In the genomic region with DNA sequence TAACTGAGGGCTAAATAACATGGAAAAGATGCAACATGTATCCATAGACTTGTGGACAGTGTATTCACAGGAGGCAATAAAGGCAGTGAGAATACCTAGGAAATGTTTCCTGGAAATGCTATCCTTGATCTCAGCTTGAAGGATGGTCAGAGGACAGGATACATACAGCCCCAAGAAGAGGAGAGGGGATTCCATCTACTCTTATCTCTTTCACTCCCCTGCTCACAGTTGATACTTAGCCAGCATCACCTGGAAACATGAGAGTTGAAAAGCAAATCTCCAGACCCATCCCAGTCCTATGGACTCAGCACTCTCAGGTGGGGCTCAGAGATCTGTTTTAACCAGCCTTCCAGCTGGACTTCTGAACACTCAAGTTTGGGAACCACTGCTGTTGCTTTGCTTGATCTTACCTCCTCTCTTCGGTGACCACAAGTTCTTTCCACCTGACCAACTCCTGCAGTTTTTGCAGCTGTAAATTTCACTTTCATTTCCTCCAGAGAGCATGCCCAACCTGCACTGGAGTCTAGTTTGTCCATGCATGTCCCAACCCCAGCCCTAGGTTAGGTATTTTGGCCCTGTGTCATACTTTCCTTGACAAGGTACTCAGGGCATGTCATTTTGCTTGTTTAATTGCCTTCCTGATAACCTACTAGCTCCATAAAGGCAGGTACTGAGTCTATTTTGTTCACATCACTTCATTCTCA, we compare ENCODE assay signal across 1 cellular context.
TF ChIP-seq lines count a peak whose summit lies in the region.

No MANE protein-coding gene starts in this region.

TF ChIP-seq in WTC11, 78 proteins besides CTCF, POLR2A, EP300 and RAD21 (continued from another document):
- TF ChIP-seq, protein P1, sequence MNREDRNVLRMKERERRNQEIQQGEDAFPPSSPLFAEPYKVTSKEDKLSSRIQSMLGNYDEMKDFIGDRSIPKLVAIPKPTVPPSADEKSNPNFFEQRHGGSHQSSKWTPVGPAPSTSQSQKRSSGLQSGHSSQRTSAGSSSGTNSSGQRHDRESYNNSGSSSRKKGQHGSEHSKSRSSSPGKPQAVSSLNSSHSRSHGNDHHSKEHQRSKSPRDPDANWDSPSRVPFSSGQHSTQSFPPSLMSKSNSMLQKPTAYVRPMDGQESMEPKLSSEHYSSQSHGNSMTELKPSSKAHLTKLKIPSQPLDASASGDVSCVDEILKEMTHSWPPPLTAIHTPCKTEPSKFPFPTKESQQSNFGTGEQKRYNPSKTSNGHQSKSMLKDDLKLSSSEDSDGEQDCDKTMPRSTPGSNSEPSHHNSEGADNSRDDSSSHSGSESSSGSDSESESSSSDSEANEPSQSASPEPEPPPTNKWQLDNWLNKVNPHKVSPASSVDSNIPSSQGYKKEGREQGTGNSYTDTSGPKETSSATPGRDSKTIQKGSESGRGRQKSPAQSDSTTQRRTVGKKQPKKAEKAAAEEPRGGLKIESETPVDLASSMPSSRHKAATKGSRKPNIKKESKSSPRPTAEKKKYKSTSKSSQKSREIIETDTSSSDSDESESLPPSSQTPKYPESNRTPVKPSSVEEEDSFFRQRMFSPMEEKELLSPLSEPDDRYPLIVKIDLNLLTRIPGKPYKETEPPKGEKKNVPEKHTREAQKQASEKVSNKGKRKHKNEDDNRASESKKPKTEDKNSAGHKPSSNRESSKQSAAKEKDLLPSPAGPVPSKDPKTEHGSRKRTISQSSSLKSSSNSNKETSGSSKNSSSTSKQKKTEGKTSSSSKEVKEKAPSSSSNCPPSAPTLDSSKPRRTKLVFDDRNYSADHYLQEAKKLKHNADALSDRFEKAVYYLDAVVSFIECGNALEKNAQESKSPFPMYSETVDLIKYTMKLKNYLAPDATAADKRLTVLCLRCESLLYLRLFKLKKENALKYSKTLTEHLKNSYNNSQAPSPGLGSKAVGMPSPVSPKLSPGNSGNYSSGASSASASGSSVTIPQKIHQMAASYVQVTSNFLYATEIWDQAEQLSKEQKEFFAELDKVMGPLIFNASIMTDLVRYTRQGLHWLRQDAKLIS (CRISPR knock-in tag; IDR thresholded peaks at IDR 0.05; ENCODE audit: borderline replicate concordance), result no peak
- TF ChIP-seq, protein P2, sequence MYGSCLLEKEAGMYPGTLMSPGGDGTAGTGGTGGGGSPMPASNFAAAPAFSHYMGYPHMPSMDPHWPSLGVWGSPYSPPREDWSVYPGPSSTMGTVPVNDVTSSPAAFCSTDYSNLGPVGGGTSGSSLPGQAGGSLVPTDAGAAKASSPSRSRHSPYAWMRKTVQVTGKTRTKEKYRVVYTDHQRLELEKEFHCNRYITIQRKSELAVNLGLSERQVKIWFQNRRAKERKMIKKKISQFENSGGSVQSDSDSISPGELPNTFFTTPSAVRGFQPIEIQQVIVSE (CRISPR knock-in tag; IDR thresholded peaks at IDR 0.05; ENCODE audit: borderline replicate concordance), result no peak
